In the genomic region with DNA sequence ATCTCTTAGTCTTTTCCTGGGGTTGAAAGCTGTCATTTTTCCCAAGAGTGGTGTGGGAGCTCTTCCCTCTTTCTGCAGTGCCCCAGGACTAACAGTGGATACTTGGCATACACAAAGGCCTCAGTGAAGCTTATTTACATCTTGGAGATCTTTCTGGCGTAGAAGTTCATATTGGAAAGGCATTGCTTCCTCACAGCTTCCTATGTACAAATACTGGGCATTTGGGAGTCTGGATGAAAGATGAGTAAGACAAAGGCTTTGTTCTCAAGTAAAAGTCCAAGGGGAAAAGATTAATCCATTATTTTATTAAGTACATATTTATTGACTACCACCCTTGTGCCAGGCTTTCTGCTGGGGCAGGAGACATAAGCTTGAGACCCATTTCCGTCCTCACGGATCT, we compare ENCODE assay signal across 13 cellular contexts. TPM values are rescaled to one million over a fixed set of nuclear protein-coding genes. Genes with fewer than 3 reads are reported as not detected.
DNase-seq lines count a peak whose midpoint lies in the region; ATAC-seq and TF ChIP-seq lines count a peak whose summit lies in the region.
"Had no signal": no experiment of that assay in that cellular context is flagged by ENCODE, and none has a peak within 500 bp of the region (broad histone marks: within the 10 kb centered on the region; RNA-seq: fewer than 3 reads in every experiment).

No MANE protein-coding gene starts in this region.

- H3F3A ChIP-seq in MM.1S (ENCODE audit: insufficient read depth, low read length): peaks cover 13% of the 10 kb centered on the region; the same call in 1 of the 2 replicates

- H3K4me3 ChIP-seq in MM.1S (ENCODE audit: low read length) (no peak overlapping the region), trophoblast cell (ENCODE audit: low read depth, low read length) (no peak overlapping the region)

- H3K9me2 ChIP-seq in MM.1S (replicated peaks; ENCODE audit: insufficient read depth, low read length): no peaks in the 10 kb centered on the region

- no peak for ATAC-seq in CD4-positive, alpha-beta T cell (ENCODE audit: poor library complexity)
- ATAC-seq in effector memory CD8-positive, alpha-beta T cell (replicated peaks): no peak
- ATAC-seq: left colon had no signal

- H3K27me3 ChIP-seq in CD4-positive, alpha-beta T cell (ENCODE audit: control insufficient read depth, insufficient read depth, low read length): no peaks in the 10 kb centered on the region
- H3K27me3 ChIP-seq in MM.1S (replicated peaks; ENCODE audit: insufficient read depth, low read length) (no peaks in the 10 kb centered on the region), trophoblast cell (ENCODE audit: insufficient read depth, low read length) (no peaks in the 10 kb centered on the region)
- H3K27me3 ChIP-seq: BE2C had no signal

- H3K4me3 Mint-ChIP-seq in CD4-positive, alpha-beta T cell: no peak overlapping the region
- no peak overlapping the region for H3K4me3 Mint-ChIP-seq in effector memory CD8-positive, alpha-beta T cell

- TF ChIP-seq CTCF in CD4-positive, alpha-beta T cell (IDR thresholded peaks at IDR 0.05): no peak
- TF ChIP-seq CTCF in MM.1S (IDR thresholded peaks at IDR 0.05; ENCODE audit: low read length): no peak

- H3K36me3 ChIP-seq in MM.1S (replicated peaks; ENCODE audit: insufficient read depth, low read length) (no peaks in the 10 kb centered on the region), trophoblast cell (ENCODE audit: control insufficient read depth in 1 of 2, insufficient read depth in 2 of 2, low read length in 2 of 2) (no peaks in the 10 kb centered on the region)

- CTCF ChIA-PET in CD4-positive, alpha-beta T cell (lab: Charles Lee): interaction anchor here (1.4 to 2.5 kb wide), 11 partner anchors 8 to 636 kb away, joined by 4 to 40 read pairs (median 6); no protein-coding TSS in a partner anchor

- peaks cover 89% of the 10 kb centered on the region for H3K4me1 Mint-ChIP-seq in CD4-positive, alpha-beta T cell (ENCODE audit: low read depth)
- H3K4me1 Mint-ChIP-seq in effector memory CD8-positive, alpha-beta T cell (ENCODE audit: low read depth in 2 of 2): peaks cover 53 to 72% of the 10 kb centered on the region in 2 donors

- no peaks in the 10 kb centered on the region for H3K36me3 Mint-ChIP-seq in CD4-positive, alpha-beta T cell (ENCODE audit: low read depth)
- H3K36me3 Mint-ChIP-seq in effector memory CD8-positive, alpha-beta T cell (ENCODE audit: insufficient read depth): no peaks in the 10 kb centered on the region

- no peak overlapping the region for H3K4me2 ChIP-seq in MM.1S (ENCODE audit: low read depth, low read length)
- no peak overlapping the region for H3K4me2 ChIP-seq in trophoblast cell (ENCODE audit: low read length)

- H3K9ac ChIP-seq in MM.1S (ENCODE audit: low read length) (no peak overlapping the region), trophoblast cell (ENCODE audit: low read length) (no peak overlapping the region)

- no peak overlapping the region for H4K8ac ChIP-seq in trophoblast cell (ENCODE audit: low read depth, low read length)

- H3K27ac ChIP-seq in CD4-positive, alpha-beta T cell (ENCODE audit: low read depth, low read length): peak overlapping the region; percentile 29
- H3K27ac ChIP-seq in MM.1S (ENCODE audit: low read length): 0 out of 2 replicates have a peak overlapping the region, but pooled peaks have one; percentile 42
- no peak overlapping the region for H3K27ac ChIP-seq in trophoblast cell (ENCODE audit: low read depth, low read length)

- peak overlapping the region; percentile 53 for H2AK5ac ChIP-seq in trophoblast cell (ENCODE audit: low read length)

- peak overlapping the region; percentile 47 for H2BK5ac ChIP-seq in trophoblast cell (ENCODE audit: low read depth, low read length, poor library complexity)

- H3K9me3 Mint-ChIP-seq in CD4-positive, alpha-beta T cell: no peaks in the 10 kb centered on the region
- H3K9me3 Mint-ChIP-seq in effector memory CD8-positive, alpha-beta T cell: no peaks in the 10 kb centered on the region

- no peaks in the 10 kb centered on the region for H3K9me3 ChIP-seq in CD4-positive, alpha-beta T cell (ENCODE audit: control insufficient read depth, low read length)
- no peaks in the 10 kb centered on the region for H3K9me3 ChIP-seq in MM.1S (replicated peaks; ENCODE audit: insufficient read depth, low read length)
- no peaks in the 10 kb centered on the region for H3K9me3 ChIP-seq in trophoblast cell (ENCODE audit: insufficient read depth, low read depth, low read length)
- H3K9me3 ChIP-seq: BE2C had no signal

- 0 out of 2 replicates have a peak, but pooled peaks cover 3% of the 10 kb centered on the region for H4K20me1 ChIP-seq in MM.1S (ENCODE audit: insufficient read depth, low read length)

- intact Hi-C loops in CD4-positive, alpha-beta T cell (cut with DNase I, micrococcal nuclease): loop anchor here (2.0 to 10.0 kb wide), 4 partner anchors 17 to 863 kb away; no protein-coding TSS in a partner anchor

- H3K4me1 ChIP-seq in MM.1S (ENCODE audit: low read length) (peaks cover 48% of the 10 kb centered on the region), trophoblast cell (ENCODE audit: control insufficient read depth in 1 of 2, insufficient read depth in 2 of 2, low read length in 2 of 2) (peaks cover 8 to 9% of the 10 kb centered on the region in 2 experiments)

- no peak overlapping the region for H3K23ac ChIP-seq in trophoblast cell (ENCODE audit: low read length)

- no peak for DNase-seq in CD4-positive, alpha-beta T cell
- no peak for DNase-seq in MM.1S
- no peak for DNase-seq in effector memory CD8-positive, alpha-beta T cell
- DNase-seq in trophoblast cell: no peak
- no peak for DNase-seq in effector CD4-positive, alpha-beta T cell
- DNase-seq in superior temporal gyrus (ENCODE audit: extremely low spot score): no peak
- no peak for DNase-seq in stimulated activated naive CD4-positive, alpha-beta T cell treated with Interleukin-2 at 50 U/mL for 16 hours (lab: John Stamatoyannopoulos, UW)
- DNase-seq: activated CD4-positive, CD25-positive, alpha-beta regulatory T cell treated with anti-CD3 and anti-CD28 coated beads, Interleukin-2, amount 50 U/mL, for 72 hours; anterior cingulate cortex; BE2C; left colon; NCI-H2081; NCI-H524 treated with DMSO at 0.1 percent for 48 hours had no signal

- peaks cover 98% of the 10 kb centered on the region for H3K79me2 ChIP-seq in MM.1S (ENCODE audit: low read length)
- H3K79me2 ChIP-seq in trophoblast cell (ENCODE audit: control insufficient read depth, insufficient read depth, low read length, poor library complexity): peaks cover 5% of the 10 kb centered on the region

- H4K12ac ChIP-seq in trophoblast cell (ENCODE audit: low read depth, low read length): no peak overlapping the region

- POLR2A ChIA-PET in CD4-positive, alpha-beta T cell (lab: Charles Lee): interaction anchor here (0.7 to 2.8 kb wide), 13 partner anchors 9 to 567 kb away, joined by 3 to 28 read pairs (median 4); a partner anchor contains a TSS

- no peak overlapping the region for H3K14ac ChIP-seq in trophoblast cell (ENCODE audit: low read length)

- no peak overlapping the region for H3K18ac ChIP-seq in trophoblast cell (ENCODE audit: low read length)

- peaks cover 3% of the 10 kb centered on the region for H3K79me1 ChIP-seq in trophoblast cell (ENCODE audit: low read length)

- whole genome bisulfite sequencing in trophoblast cell (ENCODE audit: extremely low coverage, insufficient coverage, insufficient read length): no CpG with 5 or more reads among the region's 3 CpGs

- H3K4ac ChIP-seq in trophoblast cell (ENCODE audit: low read depth, low read length): peak overlapping the region; percentile 67

- no peak overlapping the region for H2BK120ac ChIP-seq in trophoblast cell (ENCODE audit: insufficient read depth, low read length, poor library complexity)

- peak overlapping the region; percentile 81 for H3K27ac Mint-ChIP-seq in CD4-positive, alpha-beta T cell
- peak overlapping the region; percentile 49 to 83 for H3K27ac Mint-ChIP-seq in effector memory CD8-positive, alpha-beta T cell

- peak overlapping the region; percentile 35 for H4K91ac ChIP-seq in trophoblast cell (ENCODE audit: low read depth, low read length)

- peak overlapping the region; percentile 13 for H2BK12ac ChIP-seq in trophoblast cell (ENCODE audit: low read length)

- H2AFZ ChIP-seq in MM.1S (ENCODE audit: low read length) (no peak overlapping the region), trophoblast cell (ENCODE audit: insufficient read depth, low read length, poor library complexity) (no peak overlapping the region)

- H3K27me3 Mint-ChIP-seq in CD4-positive, alpha-beta T cell: no peaks in the 10 kb centered on the region
- no peaks in the 10 kb centered on the region for H3K27me3 Mint-ChIP-seq in effector memory CD8-positive, alpha-beta T cell

RNA-seq across cellular contexts. Expression of a gene that starts 22.0 kb away (rescaled TPM):
- total RNA-seq in CD4-positive, alpha-beta T cell: 10 to 100 TPM; 59.4 to 62.5 TPM
- polyA plus RNA-seq in trophoblast cell (2013): 13.4 and 13.5 TPM in 2 replicates
